14 cellular contexts compared by ENCODE assay signal in genomic region chr3:179021119-179021903, GRCh38. TPM values are rescaled to one million over a fixed set of nuclear protein-coding genes. Genes with fewer than 3 reads are reported as not detected.
DNase-seq lines count a peak whose midpoint lies in the region; ATAC-seq and TF ChIP-seq lines count a peak whose summit lies in the region.
"Had no signal": no experiment of that assay in that cellular context is flagged by ENCODE, and none has a peak within 500 bp of the region (broad histone marks: within the 10 kb centered on the region; RNA-seq: fewer than 3 reads in every experiment).

No MANE protein-coding gene starts in this region.

- intact Hi-C loops in activated naive CD4-positive, alpha-beta T cell treated with anti-CD3 and anti-CD28 coated beads for 36 hours (cut with micrococcal nuclease), result loop anchor here (1.0 to 2.0 kb wide), 4 partner anchors 14 to 587 kb away; partner anchors contain the start of genes ACTL6A and ZMAT3

- H3K27me3 Mint-ChIP-seq in activated naive CD4-positive, alpha-beta T cell treated with anti-CD3 and anti-CD28 coated beads for 36 hours (ENCODE audit: low read depth), result no peaks in the 10 kb centered on the region
- no peaks in the 10 kb centered on the region for H3K27me3 Mint-ChIP-seq in IgD-negative memory B cell

- no peaks in the 10 kb centered on the region for H4K20me1 ChIP-seq in osteoblast (ENCODE audit: insufficient read depth, low read length)

- peak overlapping the region; percentile 37 for H3K4me3 Mint-ChIP-seq in activated naive CD4-positive, alpha-beta T cell treated with anti-CD3 and anti-CD28 coated beads for 36 hours
- no peak overlapping the region for H3K4me3 Mint-ChIP-seq in IgD-negative memory B cell
- H3K4me3 Mint-ChIP-seq: natural killer cell had no signal

- H3K9ac ChIP-seq in adipocyte (ENCODE audit: low read length) (peak overlapping the region; percentile 9), trophoblast cell (ENCODE audit: low read length) (no peak overlapping the region)

- H3K4me2 ChIP-seq in osteoblast (ENCODE audit: insufficient read depth, low read length), result peak overlapping the region; percentile 78
- H3K4me2 ChIP-seq in trophoblast cell (ENCODE audit: low read length), result no peak overlapping the region

- TF ChIP-seq POLR2A in upper lobe of left lung (IDR thresholded peaks at IDR 0.05), result no peak

- H3K4ac ChIP-seq in trophoblast cell (ENCODE audit: low read depth, low read length), result no peak overlapping the region

- peaks cover 39% of the 10 kb centered on the region for H3K4me1 Mint-ChIP-seq in activated naive CD4-positive, alpha-beta T cell treated with anti-CD3 and anti-CD28 coated beads for 36 hours (ENCODE audit: low read depth)
- H3K4me1 Mint-ChIP-seq in IgD-negative memory B cell, result peaks cover 21 to 30% (median 25%) of the 10 kb centered on the region in 3 donors
- H3K4me1 Mint-ChIP-seq: natural killer cell had no signal

- H3K23ac ChIP-seq in trophoblast cell (ENCODE audit: low read length), result no peak overlapping the region

- CTCF ChIA-PET in activated naive CD4-positive, alpha-beta T cell treated with anti-CD3 and anti-CD28 coated beads for 36 hours (lab: Charles Lee), result interaction anchor here (0.6 to 1.5 kb wide), 4 partner anchors 17 to 585 kb away, joined by 3 to 8 read pairs (median 3); no protein-coding TSS in a partner anchor

- H3K4me3 ChIP-seq in adipocyte (ENCODE audit: low read length), result no peak overlapping the region
- H3K4me3 ChIP-seq in osteoblast (ENCODE audit: insufficient read depth, low read length), result peak overlapping the region; percentile 18
- no peak overlapping the region for H3K4me3 ChIP-seq in trophoblast cell (ENCODE audit: low read depth, low read length)
- no peak overlapping the region for H3K4me3 ChIP-seq in upper lobe of left lung

- no peak overlapping the region for H3K18ac ChIP-seq in trophoblast cell (ENCODE audit: low read length)

- H3K79me1 ChIP-seq in trophoblast cell (ENCODE audit: low read length), result no peaks in the 10 kb centered on the region

- H4K8ac ChIP-seq in trophoblast cell (ENCODE audit: low read depth, low read length), result no peak overlapping the region

- no peak for TF ChIP-seq CTCF in osteoblast (IDR thresholded peaks at IDR 0.05; ENCODE audit: extremely low read depth, low read depth, low read length)
- TF ChIP-seq CTCF in upper lobe of left lung (IDR thresholded peaks at IDR 0.05), result no peak

- no peak overlapping the region for H4K91ac ChIP-seq in trophoblast cell (ENCODE audit: low read depth, low read length)

- peak overlapping the region; percentile 27 for H3K27ac Mint-ChIP-seq in activated naive CD4-positive, alpha-beta T cell treated with anti-CD3 and anti-CD28 coated beads for 36 hours
- peak overlapping the region in 2 of 3 donors; percentile 25 to 78 for H3K27ac Mint-ChIP-seq in IgD-negative memory B cell
- H3K27ac Mint-ChIP-seq: natural killer cell had no signal

- H2BK12ac ChIP-seq in trophoblast cell (ENCODE audit: low read length), result no peak overlapping the region

- ATAC-seq in GM19452 (IDR thresholded peaks at IDR 0.05; ENCODE audit: unreplicated experiment), result no peak
- no peak for ATAC-seq in upper lobe of left lung (ENCODE audit: low FRiP score in 2 of 2)
- ATAC-seq: natural killer cell, Right ventricle myocardium inferior had no signal

- WGBS in trophoblast cell (ENCODE audit: extremely low coverage, insufficient coverage, insufficient read length), result 100% methylated on average over 2 of the region's 4 CpGs
- 80 to 82% methylated on average over 4 of the region's 4 CpGs for WGBS in upper lobe of left lung, 2 donors

- H2BK5ac ChIP-seq in trophoblast cell (ENCODE audit: low read depth, low read length, poor library complexity), result no peak overlapping the region

- H3K9me3 ChIP-seq in adipocyte (ENCODE audit: control insufficient read depth, low read length) (no peaks in the 10 kb centered on the region), osteoblast (ENCODE audit: low read depth, low read length) (no peaks in the 10 kb centered on the region), trophoblast cell (ENCODE audit: insufficient read depth, low read depth, low read length) (no peaks in the 10 kb centered on the region), upper lobe of left lung (no peaks in the 10 kb centered on the region)
- H3K9me3 ChIP-seq: Caco-2 had no signal

- TF ChIP-seq EP300 in upper lobe of left lung (IDR thresholded peaks at IDR 0.05), result no peak

- no peak overlapping the region for H3K14ac ChIP-seq in trophoblast cell (ENCODE audit: low read length)

- H3K79me2 ChIP-seq in osteoblast (ENCODE audit: insufficient read depth, low read length) (peaks cover 3% of the 10 kb centered on the region), trophoblast cell (ENCODE audit: control insufficient read depth, insufficient read depth, low read length, poor library complexity) (no peaks in the 10 kb centered on the region)

- H3K27ac ChIP-seq in osteoblast (ENCODE audit: low read depth, low read length) (peak overlapping the region; percentile 23), trophoblast cell (ENCODE audit: low read depth, low read length) (no peak overlapping the region), upper lobe of left lung (no peak overlapping the region)

- H3K4me1 ChIP-seq in adipocyte (ENCODE audit: control insufficient read depth, insufficient read depth, low read length) (peaks cover 35% of the 10 kb centered on the region), osteoblast (ENCODE audit: insufficient read depth, low read length) (peaks cover 10% of the 10 kb centered on the region), trophoblast cell (ENCODE audit: control insufficient read depth in 1 of 2, insufficient read depth in 2 of 2, low read length in 2 of 2) (no peaks in the 10 kb centered on the region), upper lobe of left lung (peaks cover 0 to 11% (median 4%) of the 10 kb centered on the region in 4 donors)
- H3K4me1 ChIP-seq: Caco-2 had no signal

- DNase-seq in activated naive CD4-positive, alpha-beta T cell treated with anti-CD3 and anti-CD28 coated beads for 36 hours, result no peak
- no peak for DNase-seq in activated naive CD4-positive, alpha-beta T cell treated with anti-CD3 and anti-CD28 coated beads, Interleukin-2, amount 50 U/mL, for 16 hours
- DNase-seq in adipocyte (ENCODE audit: low read depth), result peak; percentile 31
- DNase-seq in osteoblast (ENCODE audit: insufficient read length, low spot score, missing footprints), result no peak
- no peak for DNase-seq in trophoblast cell
- DNase-seq in upper lobe of left lung, result no peak
- DNase-seq: activated CD4-positive, CD25-positive, alpha-beta regulatory T cell; Caco-2; cortex of kidney; natural killer cell; NCI-H187 had no signal

- no peak overlapping the region for H2AK5ac ChIP-seq in trophoblast cell (ENCODE audit: low read length)

- peaks cover 6% of the 10 kb centered on the region for H3K36me3 Mint-ChIP-seq in activated naive CD4-positive, alpha-beta T cell treated with anti-CD3 and anti-CD28 coated beads for 36 hours (ENCODE audit: low read depth)
- H3K36me3 Mint-ChIP-seq in IgD-negative memory B cell, result peaks cover 6% of the 10 kb centered on the region
- H3K36me3 Mint-ChIP-seq: natural killer cell had no signal

- H3K36me3 ChIP-seq in adipocyte (ENCODE audit: control insufficient read depth, insufficient read depth, low read length, severe bottlenecking) (peaks cover 45% of the 10 kb centered on the region), osteoblast (ENCODE audit: insufficient read depth, low read length) (peaks cover 13% of the 10 kb centered on the region), trophoblast cell (ENCODE audit: control insufficient read depth in 1 of 2, insufficient read depth in 2 of 2, low read length in 2 of 2) (peaks cover 2% of the 10 kb centered on the region in 2 experiments), upper lobe of left lung (no peaks in the 10 kb centered on the region)

- H3K27me3 ChIP-seq in adipocyte (replicated peaks; ENCODE audit: control insufficient read depth, insufficient read depth, low read length) (no peaks in the 10 kb centered on the region), osteoblast (ENCODE audit: insufficient read depth, low read length) (no peaks in the 10 kb centered on the region), trophoblast cell (ENCODE audit: insufficient read depth, low read length) (no peaks in the 10 kb centered on the region), upper lobe of left lung (no peaks in the 10 kb centered on the region)

- no peaks in the 10 kb centered on the region for H3K9me3 Mint-ChIP-seq in activated naive CD4-positive, alpha-beta T cell treated with anti-CD3 and anti-CD28 coated beads for 36 hours
- H3K9me3 Mint-ChIP-seq in IgD-negative memory B cell, result no peaks in the 10 kb centered on the region
- H3K9me3 Mint-ChIP-seq: natural killer cell had no signal

- H2BK120ac ChIP-seq in trophoblast cell (ENCODE audit: insufficient read depth, low read length, poor library complexity), result no peak overlapping the region

- H4K12ac ChIP-seq in trophoblast cell (ENCODE audit: low read depth, low read length), result no peak overlapping the region

- no peak overlapping the region for H2AFZ ChIP-seq in osteoblast (ENCODE audit: low read length)
- H2AFZ ChIP-seq in trophoblast cell (ENCODE audit: insufficient read depth, low read length, poor library complexity), result no peak overlapping the region

RNA-seq across cellular contexts. Expression of gene ZMAT3, which starts 50.3 kb away (rescaled TPM):
- 10 to 100 TPM; 26.9 to 28.3 TPM for total RNA-seq in activated naive CD4-positive, alpha-beta T cell treated with anti-CD3 and anti-CD28 coated beads for 36 hours
- 9.2 TPM for polyA plus RNA-seq in IgD-negative memory B cell
- 47.0 and 56.0 TPM in 2 replicates for total RNA-seq in osteoblast
- 17.2 and 17.8 TPM in 2 replicates for polyA plus RNA-seq in trophoblast cell (2013)
- 10 to 100 TPM in 4 of 6 donors, 1 to 10 TPM in 2; 6.4 to 19.5 (median 13.1) TPM for total RNA-seq in upper lobe of left lung
